20 cellular contexts compared by ENCODE assay signal in genomic region chr3:124984754-124985153, GRCh38. TPM values are rescaled to one million over a fixed set of nuclear protein-coding genes. Genes with fewer than 3 reads are reported as not detected.
A peak's percentile ranks its signal among the peaks of the same experiment; 100 is the strongest.
DNase-seq lines count a peak whose midpoint lies in the region; ATAC-seq and TF ChIP-seq lines count a peak whose summit lies in the region.
"Had no signal": no experiment of that assay in that cellular context is flagged by ENCODE, and none has a peak within 500 bp of the region (broad histone marks: within the 10 kb centered on the region; RNA-seq: fewer than 3 reads in every experiment).

No MANE protein-coding gene starts in this region.

- H3K4me1 ChIP-seq in BLaER1 treated with 17β-estradiol and CSF1 and Interleukin-3, amounts not matched to agents 10 nM and 100 nM, result peaks cover 14 to 51% (median 44%) of the 10 kb centered on the region in 10 experiments
- peaks cover 13% of the 10 kb centered on the region for H3K4me1 ChIP-seq in fibroblast of lung (ENCODE audit: control insufficient read depth, extremely low read depth, insufficient read depth, low read length)
- H3K4me1 ChIP-seq in prostate gland (replicated peaks), result no peaks in the 10 kb centered on the region
- H3K4me1 ChIP-seq in tibial nerve, result peaks cover 0 to 22% (median 4%) of the 10 kb centered on the region in 4 donors

- H3K27me3 Mint-ChIP-seq in T-helper 17 cell, result no peaks in the 10 kb centered on the region
- H3K27me3 Mint-ChIP-seq: activated CD4-positive, alpha-beta T cell treated with anti-CD3 and anti-CD28 coated beads, Interleukin-2, amount 10 ng/mL, durations not matched to agents 24 days and 14 days had no signal

- no peak for TF ChIP-seq EP300 in tibial nerve (IDR thresholded peaks at IDR 0.05)

- CTCF ChIA-PET in RWPE1 (lab: Yijun Ruan, JAX), result no interaction called here

- H3K27ac Mint-ChIP-seq in T-helper 17 cell, result no peak overlapping the region
- H3K27ac Mint-ChIP-seq: activated CD4-positive, alpha-beta T cell treated with anti-CD3 and anti-CD28 coated beads, Interleukin-2, amount 10 ng/mL, durations not matched to agents 24 days and 14 days had no signal

- DNase-seq in RWPE1 (ENCODE audit: low spot score) (no peak), fibroblast of lung (ENCODE audit: low read depth in 2 of 2) (no peak), prostate gland (ENCODE audit: low spot score) (no peak), tibial nerve (ENCODE audit: low spot score in 2 of 2) (no peak), NCI-H82 (lab: John Stamatoyannopoulos, UW) (no peak), WERI-Rb-1 (no peak), T-helper 17 cell (no peak)
- DNase-seq: activated CD4-positive, alpha-beta T cell treated with anti-CD3 and anti-CD28 coated beads, Interleukin-2, amount 10 ng/mL, durations not matched to agents 24 days and 14 days; activated gamma-delta T cell treated with Interleukin-2 at 50 U/mL for 16 hours; DMS79 treated with DMSO at 0.1 percent for 48 hours; NCI-H1436 treated with DMSO at 0.1 percent for 48 hours; NCI-H748 treated with DMSO at 0.1 percent for 48 hours; Peyer's patch; stimulated activated naive CD4-positive, alpha-beta T cell had no signal

- TF ChIP-seq CTCF in RWPE1 (conservative IDR thresholded peaks at IDR 0.05; ENCODE audit: low read depth) (no peak), fibroblast of lung (conservative IDR thresholded peaks at IDR 0.05 in 1 of 2, IDR thresholded peaks at IDR 0.05 in 1 of 2; ENCODE audit: low read depth in 1 of 2, low read length in 2 of 2) (no peak), prostate gland (IDR thresholded peaks at IDR 0.05) (no peak), tibial nerve (IDR thresholded peaks at IDR 0.05) (no peak), WERI-Rb-1 (IDR thresholded peaks at IDR 0.05; ENCODE audit: low read depth, low read length) (no peak)

- ATAC-seq in T-helper 17 cell, result no peak
- ATAC-seq: GM23338 had no signal

- H2AFZ ChIP-seq in fibroblast of lung (ENCODE audit: low read length), result no peak overlapping the region
- H2AFZ ChIP-seq: GM23338 had no signal

- 50% methylated on average over 3 of the region's 3 CpGs for WGBS in prostate gland
- WGBS in tibial nerve, 2 donors, result 91 to 94% methylated on average over 3 of the region's 3 CpGs

- H3K4me1 Mint-ChIP-seq in T-helper 17 cell, result peaks cover 5% of the 10 kb centered on the region
- H3K4me1 Mint-ChIP-seq: nephron had no signal

- H3K79me2 ChIP-seq in fibroblast of lung (ENCODE audit: control insufficient read depth, insufficient read depth, low read length), result peaks cover 3% of the 10 kb centered on the region

- H4K20me1 ChIP-seq in BLaER1 treated with 17β-estradiol and CSF1 and Interleukin-3, amounts not matched to agents 10 nM and 100 nM, result no peaks in the 10 kb centered on the region
- no peaks in the 10 kb centered on the region for H4K20me1 ChIP-seq in fibroblast of lung (ENCODE audit: control insufficient read depth, extremely low read depth, insufficient read depth, low read length)

- H3K36me3 ChIP-seq in BLaER1 treated with 17β-estradiol and CSF1 and Interleukin-3, amounts not matched to agents 10 nM and 100 nM, result peaks cover 0 to 14% (median 4%) of the 10 kb centered on the region in 11 experiments; a peak in 7 of 22 replicates
- peaks cover 15% of the 10 kb centered on the region for H3K36me3 ChIP-seq in fibroblast of lung (ENCODE audit: control insufficient read depth, insufficient read depth, low read length)
- no peaks in the 10 kb centered on the region for H3K36me3 ChIP-seq in prostate gland
- H3K36me3 ChIP-seq in tibial nerve, result peaks cover 0 to 37% (median 0%) of the 10 kb centered on the region in 3 donors
- H3K36me3 ChIP-seq in WERI-Rb-1, result peaks cover 76% of the 10 kb centered on the region

- no peaks in the 10 kb centered on the region for H3K27me3 ChIP-seq in BLaER1 treated with 17β-estradiol and CSF1 and Interleukin-3, amounts not matched to agents 10 nM and 100 nM
- H3K27me3 ChIP-seq in fibroblast of lung (ENCODE audit: control insufficient read depth, insufficient read depth, low read length) (no peaks in the 10 kb centered on the region), prostate gland (replicated peaks; ENCODE audit: insufficient read depth) (no peaks in the 10 kb centered on the region), tibial nerve (no peaks in the 10 kb centered on the region), WERI-Rb-1 (ENCODE audit: insufficient read depth, low read depth, severe bottlenecking) (no peaks in the 10 kb centered on the region)
- H3K27me3 ChIP-seq: ascending aorta, Peyer's patch had no signal

- peaks cover 9% of the 10 kb centered on the region for H3K36me3 Mint-ChIP-seq in T-helper 17 cell (ENCODE audit: low read depth)

- H3K27ac ChIP-seq in BLaER1 treated with 17β-estradiol and CSF1 and Interleukin-3, amounts not matched to agents 10 nM and 100 nM, result peak overlapping the region in 8 of 11 experiments; percentile 15 to 83 (median 71); a peak in 13 of 22 replicates
- H3K27ac ChIP-seq in RWPE1, result peak overlapping the region; percentile 54
- peak overlapping the region; percentile 86 for H3K27ac ChIP-seq in fibroblast of lung (ENCODE audit: insufficient read depth, low read length)
- H3K27ac ChIP-seq in prostate gland, result peak overlapping the region; percentile 61 to 65
- H3K27ac ChIP-seq in tibial nerve, result peak overlapping the region in 2 of 4 donors; percentile 76 to 77
- no peak overlapping the region for H3K27ac ChIP-seq in WERI-Rb-1

- POLR2A ChIA-PET in RWPE1 (lab: Yijun Ruan, JAX; ENCODE audit: low non-redundant PET), result no interaction called here

- no peaks in the 10 kb centered on the region for H3K9me3 ChIP-seq in BLaER1 treated with 17β-estradiol and CSF1 and Interleukin-3, amounts not matched to agents 10 nM and 100 nM (replicated peaks in 1 of 11)
- H3K9me3 ChIP-seq in fibroblast of lung (ENCODE audit: control insufficient read depth, insufficient read depth, low read depth, low read length), result no peaks in the 10 kb centered on the region
- H3K9me3 ChIP-seq in prostate gland, result no peaks in the 10 kb centered on the region
- no peaks in the 10 kb centered on the region for H3K9me3 ChIP-seq in tibial nerve
- H3K9me3 ChIP-seq in WERI-Rb-1 (ENCODE audit: severe bottlenecking), result no peaks in the 10 kb centered on the region
- H3K9me3 ChIP-seq in T-helper 17 cell (ENCODE audit: control insufficient read depth, low read length, poor library complexity, severe bottlenecking), result no peaks in the 10 kb centered on the region
- H3K9me3 ChIP-seq: ascending aorta, Peyer's patch had no signal

- peak overlapping the region in 7 of 11 experiments; percentile 50 to 93 (median 84); a peak in 14 of 22 replicates for H3K4me2 ChIP-seq in BLaER1 treated with 17β-estradiol and CSF1 and Interleukin-3, amounts not matched to agents 10 nM and 100 nM
- H3K4me2 ChIP-seq in fibroblast of lung (ENCODE audit: extremely low read depth, insufficient read depth, low read length), result no peak overlapping the region
- H3K4me2 ChIP-seq: GM23338 had no signal

- H3K4me3 Mint-ChIP-seq in T-helper 17 cell, result no peak overlapping the region
- H3K4me3 Mint-ChIP-seq: activated CD4-positive, alpha-beta T cell treated with anti-CD3 and anti-CD28 coated beads, Interleukin-2, amount 10 ng/mL, durations not matched to agents 24 days and 14 days; GM23338; nephron had no signal

- peak overlapping the region in 3 of 11 experiments; percentile 47 to 59 (median 52); a peak in 3 of 22 replicates for H3K9ac ChIP-seq in BLaER1 treated with 17β-estradiol and CSF1 and Interleukin-3, amounts not matched to agents 10 nM and 100 nM
- no peak overlapping the region for H3K9ac ChIP-seq in fibroblast of lung (ENCODE audit: insufficient read depth, low read length)

- no peak overlapping the region for H3K4me3 ChIP-seq in BLaER1 treated with 17β-estradiol and CSF1 and Interleukin-3, amounts not matched to agents 10 nM and 100 nM
- H3K4me3 ChIP-seq in fibroblast of lung (replicated peaks in 1 of 4; ENCODE audit: control extremely low read depth in 1 of 4, insufficient read depth in 1 of 4, low read depth in 3 of 4, low read length in 4 of 4) (no peak overlapping the region), prostate gland (no peak overlapping the region), tibial nerve (no peak overlapping the region), WERI-Rb-1 (ENCODE audit: low read depth, low read length) (no peak overlapping the region)
- H3K4me3 ChIP-seq: ascending aorta, GM23338, lung, Peyer's patch had no signal

- intact Hi-C loops in prostate gland (cut with DNase I), result no loop called here

- TF ChIP-seq POLR2A in prostate gland (IDR thresholded peaks at IDR 0.05) (no peak), tibial nerve (IDR thresholded peaks at IDR 0.05) (no peak)

RNA-seq across cellular contexts. Expression of gene MUC13, which starts 50.2 kb away (rescaled TPM):
- under 0.01 TPM in 1 of 2 replicates, not detected in the other for total RNA-seq in fibroblast of lung
- not detected in 2 replicates for polyA plus RNA-seq in fibroblast of lung
- polyA plus RNA-seq in fibroblast of lung (2012), result not detected in 2 replicates
- polyA minus RNA-seq in fibroblast of lung (ENCODE audit: low replicate concordance), result not detected in 2 replicates
- 1 to 10 TPM; 1.3 to 1.5 TPM for total RNA-seq in prostate gland
- not detected for total RNA-seq in tibial nerve
- under 1 TPM in 1 of 2 donors, not detected in 1; 0.45 TPM for total RNA-seq in T-helper 17 cell
- total RNA-seq: activated CD4-positive, alpha-beta T cell treated with anti-CD3 and anti-CD28 coated beads, Interleukin-2, amount 10 ng/mL, durations not matched to agents 24 days and 14 days; ascending aorta; GM23338; pulmonary artery endothelial cell had no signal
- polyA plus RNA-seq: GM23338 had no signal
